In the genomic region with DNA sequence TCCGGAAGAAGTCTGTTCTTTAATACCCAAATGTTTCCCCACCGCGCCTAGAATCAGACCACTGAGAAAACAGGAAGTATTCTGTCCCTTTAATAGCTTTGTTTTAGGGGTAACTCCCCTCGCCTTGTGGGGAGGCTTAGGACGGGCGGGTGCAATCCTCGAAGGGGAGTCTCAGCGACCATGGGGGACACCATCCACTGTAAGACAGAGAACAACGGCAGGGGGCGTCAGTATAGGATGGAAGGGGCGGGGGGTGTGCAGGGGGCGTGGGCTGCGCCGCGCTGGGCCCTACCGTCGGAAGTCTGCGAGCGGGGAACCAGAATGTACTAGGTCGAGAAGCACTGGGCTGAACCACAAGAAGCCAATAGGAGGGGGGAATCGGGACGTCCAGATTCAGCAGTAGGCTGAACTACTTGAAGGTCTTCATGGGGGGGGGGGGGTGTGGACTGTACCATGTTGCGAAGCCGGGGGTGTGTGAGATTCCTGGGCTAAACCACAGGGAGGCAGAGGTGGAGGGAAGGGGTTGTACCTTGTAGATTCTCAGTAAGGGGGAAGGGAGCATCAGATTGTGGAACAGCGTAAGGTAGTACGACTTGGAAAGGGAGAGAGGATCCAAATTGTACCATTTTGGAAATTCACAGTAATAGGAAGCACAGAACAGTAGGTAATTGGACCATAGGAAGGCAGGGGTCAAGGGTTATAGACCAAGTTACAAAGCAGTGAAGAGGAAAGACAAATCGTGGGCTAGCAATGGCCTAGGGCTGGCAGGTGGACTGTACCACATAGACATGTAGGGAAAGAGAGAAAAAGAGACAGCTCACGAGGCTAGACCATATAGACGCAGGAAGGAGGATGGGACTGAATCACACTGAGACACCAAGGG, we compare ENCODE assay signal across 1 cellular context.
TF ChIP-seq lines count a peak whose summit lies in the region.

No MANE protein-coding gene starts in this region.

TF ChIP-seq in K562, 482 proteins besides CTCF, POLR2A, EP300 and RAD21 (continued from another document and continues in another):
- TF ChIP-seq RERE (CRISPR knock-in tag; IDR thresholded peaks at IDR 0.05; ENCODE audit: borderline replicate concordance) (no peak), ZC3H4 (CRISPR knock-in tag; IDR thresholded peaks at IDR 0.05; ENCODE audit: borderline replicate concordance) (no peak), TEAD2 (tag; IDR thresholded peaks at IDR 0.05) (no peak), SP2 (IDR thresholded peaks at IDR 0.05; ENCODE audit: extremely low read depth, low read depth, low read length, poor library complexity, severe bottlenecking) (no peak), SRSF7 (optimal IDR thresholded peaks at IDR 0.05; ENCODE audit: low read depth, low read length) (no peak), ZNF165 (CRISPR knock-in tag; IDR thresholded peaks at IDR 0.05; ENCODE audit: borderline replicate concordance) (no peak), HBP1 (CRISPR knock-in tag; IDR thresholded peaks at IDR 0.05) (no peak), TAF9B (IDR thresholded peaks at IDR 0.05; ENCODE audit: partially characterized antibody) (no peak), NFE2 (IDR thresholded peaks at IDR 0.05; ENCODE audit: low read depth) (no peak), ZNF395 (CRISPR knock-in tag; IDR thresholded peaks at IDR 0.05) (peak; percentile 81), NR2C1 (IDR thresholded peaks at IDR 0.05) (peak; percentile 93), NR2C1 (tag; IDR thresholded peaks at IDR 0.05) (peak; percentile 87), ZBTB26 (CRISPR knock-in tag; IDR thresholded peaks at IDR 0.05) (peak; percentile 76; the same call in 1 of the 2 replicates), TGIF2 (CRISPR knock-in tag; IDR thresholded peaks at IDR 0.05) (no peak), HOXB6 (CRISPR knock-in tag; IDR thresholded peaks at IDR 0.05; ENCODE audit: borderline replicate concordance) (no peak), KDM4B (IDR thresholded peaks at IDR 0.05; ENCODE audit: borderline replicate concordance in 2 of 2, low read depth in 1 of 2) (no peak), RBBP5 (IDR thresholded peaks at IDR 0.05; ENCODE audit: borderline replicate concordance, insufficient read depth, low read length, poor library complexity, severe bottlenecking) (no peak), ZFPM2 (CRISPR knock-in tag; IDR thresholded peaks at IDR 0.05) (no peak), ZNF133 (CRISPR knock-in tag; IDR thresholded peaks at IDR 0.05) (no peak), ARID3A (IDR thresholded peaks at IDR 0.05; ENCODE audit: borderline replicate concordance, low read depth, low read length) (peak; percentile 66; the same call in 1 of the 2 replicates), NELFE (IDR thresholded peaks at IDR 0.05; ENCODE audit: insufficient read depth, insufficient read length) (no peak), HDGF (IDR thresholded peaks at IDR 0.05) (peak; percentile 97), ZBTB34 (CRISPR knock-in tag; IDR thresholded peaks at IDR 0.05) (no peak), NR2F6 (CRISPR knock-in tag; IDR thresholded peaks at IDR 0.05) (no peak), DLX4 (CRISPR knock-in tag; IDR thresholded peaks at IDR 0.05) (no peak), KHSRP (IDR thresholded peaks at IDR 0.05) (no peak), THRAP3 (IDR thresholded peaks at IDR 0.05; ENCODE audit: borderline replicate concordance) (peak; percentile 77), ARID1B (IDR thresholded peaks at IDR 0.05) (peak; percentile 64), CSDE1 (IDR thresholded peaks at IDR 0.05) (no peak; a peak in 1 of 4 replicates), BRD4 (IDR thresholded peaks at IDR 0.05) (no peak), ZSCAN29 (IDR thresholded peaks at IDR 0.05) (peak; percentile 87), CHD1 (IDR thresholded peaks at IDR 0.05; ENCODE audit: low read length) (no peak), TEAD1 (CRISPR knock-in tag; IDR thresholded peaks at IDR 0.05) (no peak)
- TF ChIP-seq, protein P1, sequence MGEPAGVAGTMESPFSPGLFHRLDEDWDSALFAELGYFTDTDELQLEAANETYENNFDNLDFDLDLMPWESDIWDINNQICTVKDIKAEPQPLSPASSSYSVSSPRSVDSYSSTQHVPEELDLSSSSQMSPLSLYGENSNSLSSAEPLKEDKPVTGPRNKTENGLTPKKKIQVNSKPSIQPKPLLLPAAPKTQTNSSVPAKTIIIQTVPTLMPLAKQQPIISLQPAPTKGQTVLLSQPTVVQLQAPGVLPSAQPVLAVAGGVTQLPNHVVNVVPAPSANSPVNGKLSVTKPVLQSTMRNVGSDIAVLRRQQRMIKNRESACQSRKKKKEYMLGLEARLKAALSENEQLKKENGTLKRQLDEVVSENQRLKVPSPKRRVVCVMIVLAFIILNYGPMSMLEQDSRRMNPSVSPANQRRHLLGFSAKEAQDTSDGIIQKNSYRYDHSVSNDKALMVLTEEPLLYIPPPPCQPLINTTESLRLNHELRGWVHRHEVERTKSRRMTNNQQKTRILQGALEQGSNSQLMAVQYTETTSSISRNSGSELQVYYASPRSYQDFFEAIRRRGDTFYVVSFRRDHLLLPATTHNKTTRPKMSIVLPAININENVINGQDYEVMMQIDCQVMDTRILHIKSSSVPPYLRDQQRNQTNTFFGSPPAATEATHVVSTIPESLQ (CRISPR knock-in tag; IDR thresholded peaks at IDR 0.05), result no peak
- TF ChIP-seq, protein P2, sequence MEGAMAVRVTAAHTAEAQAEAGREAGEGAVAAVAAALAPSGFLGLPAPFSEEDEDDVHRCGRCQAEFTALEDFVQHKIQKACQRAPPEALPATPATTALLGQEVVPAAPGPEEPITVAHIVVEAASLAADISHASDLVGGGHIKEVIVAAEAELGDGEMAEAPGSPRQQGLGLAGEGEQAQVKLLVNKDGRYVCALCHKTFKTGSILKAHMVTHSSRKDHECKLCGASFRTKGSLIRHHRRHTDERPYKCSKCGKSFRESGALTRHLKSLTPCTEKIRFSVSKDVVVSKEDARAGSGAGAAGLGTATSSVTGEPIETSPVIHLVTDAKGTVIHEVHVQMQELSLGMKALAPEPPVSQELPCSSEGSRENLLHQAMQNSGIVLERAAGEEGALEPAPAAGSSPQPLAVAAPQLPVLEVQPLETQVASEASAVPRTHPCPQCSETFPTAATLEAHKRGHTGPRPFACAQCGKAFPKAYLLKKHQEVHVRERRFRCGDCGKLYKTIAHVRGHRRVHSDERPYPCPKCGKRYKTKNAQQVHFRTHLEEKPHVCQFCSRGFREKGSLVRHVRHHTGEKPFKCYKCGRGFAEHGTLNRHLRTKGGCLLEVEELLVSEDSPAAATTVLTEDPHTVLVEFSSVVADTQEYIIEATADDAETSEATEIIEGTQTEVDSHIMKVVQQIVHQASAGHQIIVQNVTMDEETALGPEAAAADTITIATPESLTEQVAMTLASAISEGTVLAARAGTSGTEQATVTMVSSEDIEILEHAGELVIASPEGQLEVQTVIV (CRISPR knock-in tag; IDR thresholded peaks at IDR 0.05; ENCODE audit: borderline replicate concordance), result no peak
- TF ChIP-seq, protein P3, sequence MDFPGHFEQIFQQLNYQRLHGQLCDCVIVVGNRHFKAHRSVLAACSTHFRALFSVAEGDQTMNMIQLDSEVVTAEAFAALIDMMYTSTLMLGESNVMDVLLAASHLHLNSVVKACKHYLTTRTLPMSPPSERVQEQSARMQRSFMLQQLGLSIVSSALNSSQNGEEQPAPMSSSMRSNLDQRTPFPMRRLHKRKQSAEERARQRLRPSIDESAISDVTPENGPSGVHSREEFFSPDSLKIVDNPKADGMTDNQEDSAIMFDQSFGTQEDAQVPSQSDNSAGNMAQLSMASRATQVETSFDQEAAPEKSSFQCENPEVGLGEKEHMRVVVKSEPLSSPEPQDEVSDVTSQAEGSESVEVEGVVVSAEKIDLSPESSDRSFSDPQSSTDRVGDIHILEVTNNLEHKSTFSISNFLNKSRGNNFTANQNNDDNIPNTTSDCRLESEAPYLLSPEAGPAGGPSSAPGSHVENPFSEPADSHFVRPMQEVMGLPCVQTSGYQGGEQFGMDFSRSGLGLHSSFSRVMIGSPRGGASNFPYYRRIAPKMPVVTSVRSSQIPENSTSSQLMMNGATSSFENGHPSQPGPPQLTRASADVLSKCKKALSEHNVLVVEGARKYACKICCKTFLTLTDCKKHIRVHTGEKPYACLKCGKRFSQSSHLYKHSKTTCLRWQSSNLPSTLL (IDR thresholded peaks at IDR 0.05), result 0 out of 2 replicates have a peak, but pooled peaks have one; percentile 49
